ENCODE assay signal across 8 cellular contexts in genomic region chr12:120903818-120904773, GRCh38. TPM values are rescaled to one million over a fixed set of nuclear protein-coding genes. Genes with fewer than 3 reads are reported as not detected.
DNase-seq lines count a peak whose midpoint lies in the region; ATAC-seq, FAIRE-seq and TF ChIP-seq lines count a peak whose summit lies in the region.

Gene SPPL3 (minus strand): TSS chr12:120904358. CDS start chr12:120903867, 491 bp downstream.

- H3K4me3 Mint-ChIP-seq in central memory CD8-positive, alpha-beta T cell = peak within 1 kb of the TSS; percentile 92

- H3K36me3 ChIP-seq in keratinocyte (ENCODE audit: control insufficient read depth in 2 of 2, extremely low read depth in 1 of 2, insufficient read depth in 2 of 2, low read length in 2 of 2) = peaks cover 0 to 3% of the 10 kb centered on the region in 2 experiments

- ATAC-seq in GM19035 (IDR thresholded peaks at IDR 0.05; ENCODE audit: unreplicated experiment) (peak; percentile 77), HG03342 (IDR thresholded peaks at IDR 0.05; ENCODE audit: unreplicated experiment) (peak; percentile 66)
- peak; percentile 72 for ATAC-seq in central memory CD8-positive, alpha-beta T cell (replicated peaks; ENCODE audit: extremely low read depth, poor library complexity, severe bottlenecking)

- peak within 1 kb of the TSS; percentile 70 for H2AFZ ChIP-seq in keratinocyte (ENCODE audit: control insufficient read depth, low read length)

- H3K9ac ChIP-seq in keratinocyte (ENCODE audit: control insufficient read depth, extremely low read depth, insufficient read depth, low read length) = peak within 1 kb of the TSS; percentile 76

- no peaks in the 10 kb centered on the region for H3K27me3 ChIP-seq in keratinocyte (ENCODE audit: control insufficient read depth, extremely low read depth, insufficient read depth, low read length)

- peaks cover 42% of the 10 kb centered on the region for H3K79me2 ChIP-seq in keratinocyte (ENCODE audit: control insufficient read depth, insufficient read depth, low read length)

- no peak for FAIRE-seq in keratinocyte (lab: Jason Lieb, UNC)

- peak within 1 kb of the TSS; percentile 81 for H3K4me2 ChIP-seq in keratinocyte (ENCODE audit: control insufficient read depth, extremely low read depth, insufficient read depth, low read depth, low read length)

- H3K27ac Mint-ChIP-seq in central memory CD8-positive, alpha-beta T cell (ENCODE audit: low read depth) = peak within 1 kb of the TSS; percentile 92

- H3K27me3 Mint-ChIP-seq in central memory CD8-positive, alpha-beta T cell = no peaks in the 10 kb centered on the region

- H4K20me1 ChIP-seq in keratinocyte (ENCODE audit: control insufficient read depth, extremely low read depth, insufficient read depth, low read length) = peaks cover 3% of the 10 kb centered on the region

- no peaks in the 10 kb centered on the region for H3K9me3 ChIP-seq in keratinocyte (ENCODE audit: control insufficient read depth, low read depth, low read length)

- H3K4me1 ChIP-seq in keratinocyte (ENCODE audit: control insufficient read depth, extremely low read depth, insufficient read depth, low read length) = peaks cover 39% of the 10 kb centered on the region

- TF ChIP-seq CTCF in AG09319 (IDR thresholded peaks at IDR 0.05; ENCODE audit: low read depth, low read length) (no peak), keratinocyte (optimal IDR thresholded peaks at IDR 0.05 in 1 of 3, IDR thresholded peaks at IDR 0.05 in 1 of 3, conservative IDR thresholded peaks at IDR 0.05 in 1 of 3; ENCODE audit: extremely low read depth in 1 of 3, insufficient read depth in 2 of 3, low read length in 3 of 3) (peak in 1 of 3 experiments; percentile 45)

- H3K36me3 Mint-ChIP-seq in central memory CD8-positive, alpha-beta T cell (ENCODE audit: insufficient read depth) = peaks cover 3% of the 10 kb centered on the region

- no peaks in the 10 kb centered on the region for H3K9me3 Mint-ChIP-seq in central memory CD8-positive, alpha-beta T cell

- DNase-seq in AG09319 (ENCODE audit: extremely low read depth, low read depth) (peak; percentile 46), NCI-H345 treated with DMSO at 0.1 percent for 48 hours (lab: John Stamatoyannopoulos, UW; ENCODE audit: unreplicated experiment) (peak; percentile 58), keratinocyte (ENCODE audit: low read depth, low spot score) (no peak)
- peak; percentile 95 for DNase-seq in activated CD4-positive, CD25-positive, alpha-beta regulatory T cell treated with anti-CD3 and anti-CD28 coated beads, Interleukin-2, amount 50 U/mL, for 72 hours
- DNase-seq in central memory CD8-positive, alpha-beta T cell (ENCODE audit: low spot score in 2 of 2) = peak; percentile 82 to 84
- peak; percentile 93 for DNase-seq in stimulated activated CD4-positive, alpha-beta T cell treated with anti-CD3 and anti-CD28 coated beads, Interleukin-12 subunit alpha, Interleukin-12 subunit beta, amount 100 ng/mL, for 4 hours

- peak within 1 kb of the TSS; percentile 61 to 95 (median 62) for H3K4me3 ChIP-seq in keratinocyte (ENCODE audit: control insufficient read depth in 2 of 3, extremely low read depth in 1 of 3, insufficient read depth in 2 of 3, low read depth in 1 of 3, low read length in 3 of 3)

- H3K4me1 Mint-ChIP-seq in central memory CD8-positive, alpha-beta T cell = peaks cover 35% of the 10 kb centered on the region

- H3K9me1 ChIP-seq in keratinocyte (ENCODE audit: control insufficient read depth, extremely low read depth, insufficient read depth, low read length) = no peaks in the 10 kb centered on the region

- dilution Hi-C loops in keratinocyte (cut with MboI; ENCODE audit: extremely low pct_ligation_motif_present, low sequenced_read_pairs) = no loop called here

- peak within 1 kb of the TSS; percentile 57 for H3K27ac ChIP-seq in keratinocyte (ENCODE audit: control insufficient read depth, insufficient read depth, low read length)

RNA-seq across cellular contexts. Expression of gene SPPL3, which starts in this region (rescaled TPM):
- polyA plus RNA-seq in keratinocyte = 28.3 to 36.9 TPM (median 30.5 TPM) in 3 replicates
- 12.7 TPM for polyA plus RNA-seq in keratinocyte (2011; ENCODE audit: low read depth)
- 30.0 and 51.7 TPM in 2 replicates for polyA plus RNA-seq in keratinocyte (2011; cell fraction: cytosol; rRNA removed)
- 60.4 and 61.9 TPM in 2 replicates for polyA plus RNA-seq in keratinocyte (2011; cell fraction: nucleus; rRNA removed)
- polyA plus RNA-seq in keratinocyte (2012; ENCODE audit: low replicate concordance) = 25.5 and 34.8 TPM in 2 replicates
- polyA minus RNA-seq in keratinocyte = 46.7 to 153 TPM (median 85.2 TPM) in 3 replicates
- polyA minus RNA-seq in keratinocyte (2011; cell fraction: cytosol; rRNA and poly(A)+ RNA removed) = 23.8 TPM
- 38.6 and 61.0 TPM in 2 replicates for polyA minus RNA-seq in keratinocyte (2011; cell fraction: nucleus; rRNA and poly(A)+ RNA removed)
